10 cellular contexts compared by ENCODE assay signal in the genomic region with DNA sequence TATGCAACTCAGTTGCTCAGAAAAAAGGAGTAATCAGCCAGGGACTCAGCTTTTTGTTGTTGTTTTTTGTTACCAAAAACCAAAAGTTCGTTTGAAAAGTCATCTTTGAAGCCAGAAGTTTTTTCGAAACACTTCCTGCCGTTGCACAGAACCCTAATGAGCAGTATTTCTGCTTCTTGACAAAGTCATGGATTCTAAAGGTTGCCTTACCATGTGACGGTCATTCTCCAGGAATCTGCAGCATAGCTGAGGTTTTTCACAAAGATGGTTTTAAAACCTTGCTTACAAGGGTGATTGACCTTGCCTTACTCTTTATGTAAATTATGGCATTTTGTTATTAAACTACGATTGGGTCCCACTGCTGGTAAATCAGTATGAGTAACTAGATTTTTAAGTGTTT. TPM values are rescaled to one million over a fixed set of nuclear protein-coding genes. Genes with fewer than 3 reads are reported as not detected.
DNase-seq lines count a peak whose midpoint lies in the region; ATAC-seq and TF ChIP-seq lines count a peak whose summit lies in the region.
"Had no signal": no experiment of that assay in that cellular context is flagged by ENCODE, and none has a peak within 500 bp of the region (broad histone marks: within the 10 kb centered on the region; RNA-seq: fewer than 3 reads in every experiment).

No MANE protein-coding gene starts in this region.

- DNase-seq in right cardiac atrium, result no peak
- no peak for DNase-seq in cardiac septum (ENCODE audit: low spot score)
- peak; percentile 83 for DNase-seq in choroid plexus epithelial cell (ENCODE audit: low read depth)
- no peak for DNase-seq in mesothelial cell of epicardium (ENCODE audit: low spot score in 2 of 2, unreplicated experiment in 2 of 2)
- DNase-seq in DMS153 treated with DMSO at 0.1 percent for 48 hours (lab: John Stamatoyannopoulos, UW; ENCODE audit: unreplicated experiment), result no peak
- no peak for DNase-seq in GM20000 (ENCODE audit: low spot score)
- DNase-seq: activated CD8-positive, alpha-beta memory T cell treated with anti-CD3 and anti-CD28 coated beads, Interleukin-2, amount 50 U/mL, for 4 hours had no signal

- 28% methylated on average over 5 of the region's 5 CpGs for WGBS in right cardiac atrium

- peaks cover 36% of the 10 kb centered on the region for H3K4me1 Mint-ChIP-seq in mesothelial cell of epicardium

- no peaks in the 10 kb centered on the region for H3K9me3 Mint-ChIP-seq in mesothelial cell of epicardium

- peaks cover 3% of the 10 kb centered on the region for H3K4me1 ChIP-seq in right cardiac atrium (ENCODE audit: control insufficient read depth, insufficient read depth, low read length)
- H3K4me1 ChIP-seq: BLaER1 had no signal

- H3K27ac Mint-ChIP-seq in mesothelial cell of epicardium, result peak overlapping the region; percentile 100

- peak overlapping the region; percentile 30 for H3K27ac ChIP-seq in right cardiac atrium (ENCODE audit: low read length)
- H3K27ac ChIP-seq: BLaER1 had no signal

- H3K27me3 Mint-ChIP-seq in mesothelial cell of epicardium (ENCODE audit: low read depth), result no peaks in the 10 kb centered on the region

- no peaks in the 10 kb centered on the region for H3K9me3 ChIP-seq in right cardiac atrium (ENCODE audit: control insufficient read depth, low read length)

- no peak for TF ChIP-seq CTCF in choroid plexus epithelial cell (conservative IDR thresholded peaks at IDR 0.05; ENCODE audit: low read depth, low read length)
- TF ChIP-seq CTCF in mesothelial cell of epicardium (IDR thresholded peaks at IDR 0.05; ENCODE audit: unreplicated experiment), result no peak
- TF ChIP-seq CTCF in GM20000 (IDR thresholded peaks at IDR 0.05; ENCODE audit: extremely low read depth, missing control alignments), result no peak

- H3K4me3 ChIP-seq in right cardiac atrium (ENCODE audit: low read length) (peak overlapping the region; percentile 88), choroid plexus epithelial cell (ENCODE audit: low read depth, low read length) (peak overlapping the region; percentile 88)
- H3K4me3 ChIP-seq: BLaER1 had no signal

- H3K4me3 Mint-ChIP-seq in mesothelial cell of epicardium, result peak overlapping the region; percentile 99

- H3K27me3 ChIP-seq in right cardiac atrium (ENCODE audit: control insufficient read depth, insufficient read depth), result no peaks in the 10 kb centered on the region
- H3K27me3 ChIP-seq: BLaER1 had no signal

- ATAC-seq in right cardiac atrium (no peak), GM21526 (IDR thresholded peaks at IDR 0.05; ENCODE audit: low FRiP score, unreplicated experiment) (no peak), GM18870 (IDR thresholded peaks at IDR 0.05; ENCODE audit: unreplicated experiment) (no peak)

- peaks cover 10% of the 10 kb centered on the region for H3K36me3 Mint-ChIP-seq in mesothelial cell of epicardium

- intact Hi-C loops in right cardiac atrium (cut with DNase I) (loop anchor here in 1 of 4 donors (10.0 kb wide), 1 partner anchor 581 kb away; the partner anchor contains the start of gene SHPRH), cardiac septum (cut with DNase I) (loop anchor here (10.0 kb wide), 1 partner anchor 271 kb away; no protein-coding TSS in a partner anchor)

RNA-seq across cellular contexts. Expression of gene RAB32, which starts 2.0 kb away (rescaled TPM):
- 10 to 100 TPM in 3 of 4 donors, 1 to 10 TPM in 1; 8.4 to 17.4 (median 12.1) TPM for total RNA-seq in right cardiac atrium
- polyA plus RNA-seq in right cardiac atrium, result 6.3 TPM
- total RNA-seq in cardiac septum, result 8.2 TPM
- 21.3 to 24.2 TPM (median 21.8 TPM) in 3 replicates for total RNA-seq in mesothelial cell of epicardium

RNA-seq across cellular contexts. Expression of gene ADGB, which starts 53.2 kb away (rescaled TPM):
- total RNA-seq in right cardiac atrium, result not detected
- not detected for polyA plus RNA-seq in right cardiac atrium
- not detected for total RNA-seq in cardiac septum
- not detected in 3 replicates for total RNA-seq in mesothelial cell of epicardium
